In the genomic region with DNA sequence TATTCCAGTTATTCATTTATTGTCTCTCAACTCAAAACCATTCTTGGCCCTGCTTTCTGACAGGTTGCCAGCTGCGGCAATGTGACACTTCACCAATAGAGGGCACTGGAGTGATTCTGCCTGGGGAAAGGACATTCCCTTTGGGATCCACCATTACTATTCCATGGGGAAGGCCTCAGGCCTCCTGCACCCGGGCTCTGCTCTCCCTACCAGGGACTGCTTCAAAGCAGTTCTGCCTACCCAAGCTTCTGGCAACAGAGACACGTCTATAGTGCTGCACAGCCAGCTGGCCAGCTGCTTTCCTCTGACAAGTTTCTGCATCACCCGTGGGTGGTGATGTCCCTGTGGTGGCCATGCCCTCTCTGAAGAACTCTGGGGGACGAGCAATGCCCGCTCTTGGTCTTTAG, we compare ENCODE assay signal across 8 cellular contexts.
DNase-seq lines count a peak whose midpoint lies in the region; ATAC-seq and TF ChIP-seq lines count a peak whose summit lies in the region.

No MANE protein-coding gene starts in this region.

- TF ChIP-seq CTCF in choroid plexus epithelial cell (conservative IDR thresholded peaks at IDR 0.05; ENCODE audit: low read depth, low read length) (peak; percentile 39), lower lobe of right lung (IDR thresholded peaks at IDR 0.05) (peak; percentile 73)

- H3K9me3 ChIP-seq in lower lobe of right lung = no peaks in the 10 kb centered on the region

- peak; percentile 70 to 79 for ATAC-seq in lower lobe of right lung
- no peak for ATAC-seq in GM18520 (IDR thresholded peaks at IDR 0.05; ENCODE audit: unreplicated experiment)

- no peaks in the 10 kb centered on the region for H3K27me3 ChIP-seq in lower lobe of right lung (ENCODE audit: low read depth)

- TF ChIP-seq EP300 in Ishikawa (IDR thresholded peaks at IDR 0.05; ENCODE audit: borderline replicate concordance) = no peak

- H3K36me3 ChIP-seq in lower lobe of right lung = no peaks in the 10 kb centered on the region

- intact Hi-C loops in lower lobe of right lung (cut with DNase I) = no loop called here

- no peak overlapping the region for H3K4me3 ChIP-seq in choroid plexus epithelial cell (ENCODE audit: low read depth, low read length)
- no peak overlapping the region for H3K4me3 ChIP-seq in lower lobe of right lung

- peak; percentile 55 for TF ChIP-seq RAD21 in Ishikawa (IDR thresholded peaks at IDR 0.05; ENCODE audit: low read depth)

- DNase-seq in DMS153 treated with DMSO at 0.1 percent for 48 hours (lab: John Stamatoyannopoulos, UW; ENCODE audit: unreplicated experiment) (peak; percentile 62), T1000 (lab: John Stamatoyannopoulos, UW) (peak; percentile 17), choroid plexus epithelial cell (ENCODE audit: low read depth) (peak; percentile 6), lower lobe of right lung (peak; percentile 59), SKM-1 (lab: John Stamatoyannopoulos, UW; ENCODE audit: unreplicated experiment) (no peak)
- DNase-seq in stimulated activated naive CD4-positive, alpha-beta T cell (lab: John Stamatoyannopoulos, UW) = peak in 4 of 6 experiments; percentile 15 to 30 (median 19)

- H3K27ac ChIP-seq in lower lobe of right lung = peak overlapping the region; percentile 16

- H3K4me1 ChIP-seq in lower lobe of right lung = peaks cover 58% of the 10 kb centered on the region

TF ChIP-seq in Ishikawa, 13 proteins besides CTCF, POLR2A, EP300 and RAD21:
- TF ChIP-seq NFIC (IDR thresholded peaks at IDR 0.05) = 0 out of 2 replicates have a peak, but pooled peaks have one; percentile 28
- TF ChIP-seq, protein P1, sequence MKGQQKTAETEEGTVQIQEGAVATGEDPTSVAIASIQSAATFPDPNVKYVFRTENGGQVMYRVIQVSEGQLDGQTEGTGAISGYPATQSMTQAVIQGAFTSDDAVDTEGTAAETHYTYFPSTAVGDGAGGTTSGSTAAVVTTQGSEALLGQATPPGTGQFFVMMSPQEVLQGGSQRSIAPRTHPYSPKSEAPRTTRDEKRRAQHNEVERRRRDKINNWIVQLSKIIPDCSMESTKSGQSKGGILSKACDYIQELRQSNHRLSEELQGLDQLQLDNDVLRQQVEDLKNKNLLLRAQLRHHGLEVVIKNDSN (IDR thresholded peaks at IDR 0.05) = no peak
